ENCODE assay signal across 27 cellular contexts in the genomic region with DNA sequence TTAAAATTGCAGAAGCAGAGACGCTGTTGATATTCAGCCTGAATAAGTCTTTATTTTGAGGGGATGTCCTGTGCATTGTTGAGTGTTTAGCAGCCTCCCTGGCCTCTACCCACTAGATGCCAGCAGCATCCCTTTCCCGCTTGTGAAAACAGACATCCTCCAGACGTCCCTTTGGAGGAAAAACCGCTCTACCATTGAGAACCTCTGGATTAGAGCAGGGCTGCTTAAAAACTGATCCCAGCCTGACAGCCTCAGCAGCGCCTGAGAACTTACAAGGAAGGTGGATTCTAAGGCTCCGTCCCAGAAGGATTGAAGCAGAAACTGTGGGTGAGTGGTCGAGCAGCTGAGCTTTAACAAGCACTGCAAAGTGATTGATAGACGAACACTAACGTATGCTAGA.
"Had no signal": no experiment of that assay in that cellular context is flagged by ENCODE, and none has a peak within 500 bp of the region (broad histone marks: within the 10 kb centered on the region; RNA-seq: fewer than 3 reads in every experiment).

No MANE protein-coding gene starts in this region.

- H3K4me2 ChIP-seq: hepatocyte, smooth muscle cell had no signal

- H3K27ac ChIP-seq: heart right ventricle, hepatocyte, left ventricle myocardium inferior, neutrophil, parathyroid adenoma, psoas muscle, right atrium auricular region, right lobe of liver, stomach, thoracic aorta, tibial artery, upper lobe of right lung had no signal

- H3K4me3 ChIP-seq: heart right ventricle, hepatocyte, left ventricle myocardium inferior, mucosa of descending colon, psoas muscle, right atrium auricular region, right lobe of liver, smooth muscle cell, stomach, thoracic aorta, tibial artery, upper lobe of right lung had no signal

- H3K36me3 ChIP-seq: heart right ventricle, left ventricle myocardium inferior, neutrophil, right atrium auricular region, right lobe of liver, stomach, thoracic aorta, tibial artery, upper lobe of right lung had no signal

- H3K9me3 Mint-ChIP-seq: natural killer cell treated with Interleukin-12 subunit alpha and Interleukin-12 subunit beta and Interleukin-15 and Interleukin-18, amount 100 ng/mL, for 72 hours; stimulated activated memory B cell treated with anti-CD40 and anti-IgM and Interleukin-4, amounts not matched to agents 10 μg/mL and 1 μg/mL and 100 μg/mL, for 72 hours had no signal

- DNase-seq: heart right ventricle; islet precursor cell; left ventricle myocardium inferior; midbrain; mucosa of descending colon; naive thymus-derived CD4-positive, alpha-beta T cell; occipital lobe; psoas muscle; right lobe of liver; stimulated activated CD4-positive, alpha-beta T cell treated with anti-CD3 and anti-CD28 coated beads, Interleukin-1b, Interleukin-23, amount 100 ng/mL, for 48 hours; stimulated activated CD4-positive, alpha-beta T cell treated with anti-CD3 and anti-CD28 coated beads, Interleukin-2, amount 100 ng/mL, for 48 hours; stimulated activated CD4-positive, alpha-beta T cell treated with anti-CD3 and anti-CD28 coated beads, Interleukin-4, amount 100 ng/mL, for 4 hours; stimulated activated CD8-positive, alpha-beta memory T cell treated with anti-CD3 and anti-CD28 coated beads, Interleukin-4, amount 100 ng/mL, for 48 hours; stimulated activated naive CD8-positive, alpha-beta T cell treated with anti-CD3 and anti-CD28 coated beads, Interleukin-15, Interleukin-2, amounts not matched to agents 100 U/mL and 50 U/mL, for 24 hours; stomach; tibial artery; trophoblast cell; upper lobe of right lung had no signal

- H3K27ac Mint-ChIP-seq: memory B cell; naive thymus-derived CD4-positive, alpha-beta T cell; natural killer cell treated with Interleukin-12 subunit alpha and Interleukin-12 subunit beta and Interleukin-15 and Interleukin-18, amount 100 ng/mL, for 72 hours; stimulated activated memory B cell treated with anti-CD40 and anti-IgM and Interleukin-4, amounts not matched to agents 10 μg/mL and 1 μg/mL and 100 μg/mL, for 72 hours had no signal

- ATAC-seq: mucosa of descending colon; naive thymus-derived CD4-positive, alpha-beta T cell; natural killer cell treated with Interleukin-12 subunit alpha and Interleukin-12 subunit beta and Interleukin-15 and Interleukin-18, amount 100 ng/mL, for 72 hours; psoas muscle; right lobe of liver; stimulated activated memory B cell treated with anti-CD40 and anti-IgM and Interleukin-4, amounts not matched to agents 10 μg/mL and 1 μg/mL and 100 μg/mL, for 72 hours; stimulated activated naive CD8-positive, alpha-beta T cell treated with anti-CD3 and anti-CD28 coated beads, Interleukin-15, Interleukin-2, amounts not matched to agents 100 U/mL and 50 U/mL, for 24 hours; upper lobe of right lung had no signal

- H3K9ac ChIP-seq: parathyroid adenoma had no signal

- H3K9me3 ChIP-seq: heart right ventricle, left ventricle myocardium inferior, mucosa of descending colon, neutrophil, psoas muscle, right atrium auricular region, right lobe of liver, stomach, thoracic aorta, tibial artery, upper lobe of right lung had no signal

- H2AFZ ChIP-seq: hepatocyte, parathyroid adenoma had no signal

- H3K4me3 Mint-ChIP-seq: memory B cell; naive thymus-derived CD4-positive, alpha-beta T cell; natural killer cell treated with Interleukin-12 subunit alpha and Interleukin-12 subunit beta and Interleukin-15 and Interleukin-18, amount 100 ng/mL, for 72 hours; stimulated activated memory B cell treated with anti-CD40 and anti-IgM and Interleukin-4, amounts not matched to agents 10 μg/mL and 1 μg/mL and 100 μg/mL, for 72 hours had no signal

- H3K27me3 ChIP-seq: hepatocyte, neutrophil, right atrium auricular region, right lobe of liver, stomach, tibial artery, upper lobe of right lung had no signal

- H3K4me1 ChIP-seq: parathyroid adenoma, psoas muscle, right atrium auricular region, right lobe of liver, tibial artery, upper lobe of right lung had no signal

- H3K36me3 Mint-ChIP-seq: memory B cell; naive thymus-derived CD4-positive, alpha-beta T cell; natural killer cell treated with Interleukin-12 subunit alpha and Interleukin-12 subunit beta and Interleukin-15 and Interleukin-18, amount 100 ng/mL, for 72 hours; stimulated activated memory B cell treated with anti-CD40 and anti-IgM and Interleukin-4, amounts not matched to agents 10 μg/mL and 1 μg/mL and 100 μg/mL, for 72 hours had no signal

- H3K79me2 ChIP-seq: hepatocyte, parathyroid adenoma had no signal
